ENCODE assay signal across 13 cellular contexts in genomic region chr16:84588991-84589390, GRCh38. TPM values are rescaled to one million over a fixed set of nuclear protein-coding genes. Genes with fewer than 3 reads are reported as not detected.
DNase-seq lines count a peak whose midpoint lies in the region; ATAC-seq and TF ChIP-seq lines count a peak whose summit lies in the region.
"Had no signal": no experiment of that assay in that cellular context is flagged by ENCODE, and none has a peak within 500 bp of the region (broad histone marks: within the 10 kb centered on the region; RNA-seq: fewer than 3 reads in every experiment).

No MANE protein-coding gene starts in this region.

- H3K4me3 Mint-ChIP-seq in activated CD4-positive, alpha-beta memory T cell treated with anti-CD3 and anti-CD28 coated beads for 36 hours, result no peak overlapping the region
- H3K4me3 Mint-ChIP-seq in activated CD4-positive, alpha-beta memory T cell treated with anti-CD3 and anti-CD28 coated beads, Interleukin-2, amount 10 ng/mL, durations not matched to agents 7 days and 5 days, result no peak overlapping the region
- H3K4me3 Mint-ChIP-seq in CD4-positive, alpha-beta T cell, result no peak overlapping the region
- no peak overlapping the region for H3K4me3 Mint-ChIP-seq in activated B cell treated with CpG ODN at 0.5 μM for 24 hours
- no peak overlapping the region for H3K4me3 Mint-ChIP-seq in stimulated activated memory B cell treated with anti-CD40 and anti-IgM and Interleukin-4, amounts not matched to agents 10 μg/mL and 1 μg/mL and 100 μg/mL, for 72 hours

- no peak for TF ChIP-seq CTCF in CD4-positive, alpha-beta T cell (IDR thresholded peaks at IDR 0.05)
- no peak for TF ChIP-seq CTCF in activated B cell treated with CpG ODN at 0.5 μM for 24 hours (IDR thresholded peaks at IDR 0.05)

- H3K27me3 Mint-ChIP-seq in activated CD4-positive, alpha-beta memory T cell treated with anti-CD3 and anti-CD28 coated beads for 36 hours, result no peaks in the 10 kb centered on the region
- H3K27me3 Mint-ChIP-seq in activated CD4-positive, alpha-beta memory T cell treated with anti-CD3 and anti-CD28 coated beads, Interleukin-2, amount 10 ng/mL, durations not matched to agents 7 days and 5 days, result no peaks in the 10 kb centered on the region
- no peaks in the 10 kb centered on the region for H3K27me3 Mint-ChIP-seq in CD4-positive, alpha-beta T cell
- no peaks in the 10 kb centered on the region for H3K27me3 Mint-ChIP-seq in activated B cell treated with CpG ODN at 0.5 μM for 24 hours
- no peaks in the 10 kb centered on the region for H3K27me3 Mint-ChIP-seq in stimulated activated memory B cell treated with anti-CD40 and anti-IgM and Interleukin-4, amounts not matched to agents 10 μg/mL and 1 μg/mL and 100 μg/mL, for 72 hours

- H3K27me3 ChIP-seq in CD4-positive, alpha-beta T cell (ENCODE audit: control insufficient read depth, insufficient read depth, low read length), result no peaks in the 10 kb centered on the region
- H3K27me3 ChIP-seq: BLaER1 had no signal

- H3K27ac Mint-ChIP-seq in activated CD4-positive, alpha-beta memory T cell treated with anti-CD3 and anti-CD28 coated beads for 36 hours, result peak overlapping the region; percentile 18
- H3K27ac Mint-ChIP-seq in activated CD4-positive, alpha-beta memory T cell treated with anti-CD3 and anti-CD28 coated beads, Interleukin-2, amount 10 ng/mL, durations not matched to agents 7 days and 5 days, result no peak overlapping the region
- H3K27ac Mint-ChIP-seq in CD4-positive, alpha-beta T cell, result peak overlapping the region; percentile 27
- H3K27ac Mint-ChIP-seq in activated B cell treated with CpG ODN at 0.5 μM for 24 hours, result peak overlapping the region; percentile 12
- peak overlapping the region; percentile 87 for H3K27ac Mint-ChIP-seq in stimulated activated memory B cell treated with anti-CD40 and anti-IgM and Interleukin-4, amounts not matched to agents 10 μg/mL and 1 μg/mL and 100 μg/mL, for 72 hours

- H3K9me3 ChIP-seq in CD4-positive, alpha-beta T cell (ENCODE audit: control insufficient read depth, low read length), result no peaks in the 10 kb centered on the region
- H3K9me3 ChIP-seq: BLaER1 had no signal

- no peak for DNase-seq in activated CD4-positive, alpha-beta memory T cell treated with anti-CD3 and anti-CD28 coated beads for 36 hours
- DNase-seq in activated CD4-positive, alpha-beta memory T cell treated with anti-CD3 and anti-CD28 coated beads, Interleukin-2, amount 10 ng/mL, durations not matched to agents 7 days and 5 days, result no peak
- no peak for DNase-seq in CD4-positive, alpha-beta T cell
- no peak for DNase-seq in activated B cell treated with CpG ODN at 0.5 μM for 24 hours
- no peak for DNase-seq in islet precursor cell
- DNase-seq in NCI-H226, result no peak
- DNase-seq: DMS79, GM23248 had no signal

- CTCF ChIA-PET in activated CD4-positive, alpha-beta memory T cell treated with anti-CD3 and anti-CD28 coated beads for 36 hours (lab: Charles Lee), result interaction anchor here (1.0 to 1.2 kb wide), 2 partner anchors 11 to 34 kb away, joined by 3 read pairs; no protein-coding TSS in a partner anchor
- CTCF ChIA-PET in activated CD4-positive, alpha-beta memory T cell treated with anti-CD3 and anti-CD28 coated beads, Interleukin-2, amount 10 ng/mL, durations not matched to agents 7 days and 5 days (lab: Charles Lee), result interaction anchor here (1.1 kb wide), 1 partner anchor 11 kb away, joined by 3 read pairs; no protein-coding TSS in a partner anchor
- CTCF ChIA-PET in CD4-positive, alpha-beta T cell (lab: Charles Lee), result no interaction called here
- CTCF ChIA-PET in activated B cell treated with CpG ODN at 0.5 μM for 24 hours (lab: Charles Lee), result no interaction called here

- no peak overlapping the region for H3K27ac ChIP-seq in CD4-positive, alpha-beta T cell (ENCODE audit: low read depth, low read length)
- H3K27ac ChIP-seq: 22Rv1, BLaER1, GM23248 had no signal

- peaks cover 39% of the 10 kb centered on the region for H3K4me1 Mint-ChIP-seq in activated CD4-positive, alpha-beta memory T cell treated with anti-CD3 and anti-CD28 coated beads for 36 hours (ENCODE audit: low read depth)
- peaks cover 60% of the 10 kb centered on the region for H3K4me1 Mint-ChIP-seq in activated CD4-positive, alpha-beta memory T cell treated with anti-CD3 and anti-CD28 coated beads, Interleukin-2, amount 10 ng/mL, durations not matched to agents 7 days and 5 days
- peaks cover 48% of the 10 kb centered on the region for H3K4me1 Mint-ChIP-seq in CD4-positive, alpha-beta T cell (ENCODE audit: low read depth)
- peaks cover 70% of the 10 kb centered on the region for H3K4me1 Mint-ChIP-seq in activated B cell treated with CpG ODN at 0.5 μM for 24 hours
- H3K4me1 Mint-ChIP-seq in stimulated activated memory B cell treated with anti-CD40 and anti-IgM and Interleukin-4, amounts not matched to agents 10 μg/mL and 1 μg/mL and 100 μg/mL, for 72 hours, result peaks cover 65% of the 10 kb centered on the region

- intact Hi-C loops in activated CD4-positive, alpha-beta memory T cell treated with anti-CD3 and anti-CD28 coated beads for 36 hours (cut with micrococcal nuclease), result no loop called here
- intact Hi-C loops in CD4-positive, alpha-beta T cell (cut with DNase I, micrococcal nuclease), result no loop called here
- intact Hi-C loops in activated B cell treated with CpG ODN at 0.5 μM for 24 hours (cut with micrococcal nuclease), result no loop called here

- H3K36me3 Mint-ChIP-seq in activated CD4-positive, alpha-beta memory T cell treated with anti-CD3 and anti-CD28 coated beads for 36 hours, result peaks cover 35% of the 10 kb centered on the region
- peaks cover 82% of the 10 kb centered on the region for H3K36me3 Mint-ChIP-seq in activated CD4-positive, alpha-beta memory T cell treated with anti-CD3 and anti-CD28 coated beads, Interleukin-2, amount 10 ng/mL, durations not matched to agents 7 days and 5 days (ENCODE audit: low read depth)
- peaks cover 83% of the 10 kb centered on the region for H3K36me3 Mint-ChIP-seq in CD4-positive, alpha-beta T cell (ENCODE audit: low read depth)
- peaks cover 63% of the 10 kb centered on the region for H3K36me3 Mint-ChIP-seq in activated B cell treated with CpG ODN at 0.5 μM for 24 hours (ENCODE audit: low read depth)
- peaks cover 56% of the 10 kb centered on the region for H3K36me3 Mint-ChIP-seq in stimulated activated memory B cell treated with anti-CD40 and anti-IgM and Interleukin-4, amounts not matched to agents 10 μg/mL and 1 μg/mL and 100 μg/mL, for 72 hours

- POLR2A ChIA-PET in activated CD4-positive, alpha-beta memory T cell treated with anti-CD3 and anti-CD28 coated beads for 36 hours (lab: Charles Lee), result no interaction called here
- POLR2A ChIA-PET in activated CD4-positive, alpha-beta memory T cell treated with anti-CD3 and anti-CD28 coated beads, Interleukin-2, amount 10 ng/mL, durations not matched to agents 7 days and 5 days (lab: Charles Lee), result interaction anchor here (0.7 to 1.7 kb wide), 6 partner anchors 9 to 73 kb away, joined by 3 to 4 read pairs (median 3); no protein-coding TSS in a partner anchor
- POLR2A ChIA-PET in CD4-positive, alpha-beta T cell (lab: Charles Lee), result interaction anchor here (1.5 kb wide), 1 partner anchor 11 kb away, joined by 3 read pairs; no protein-coding TSS in a partner anchor
- POLR2A ChIA-PET in activated B cell treated with CpG ODN at 0.5 μM for 24 hours (lab: Charles Lee), result interaction anchor here (1.0 to 6.5 kb wide), 3 partner anchors 17 to 28 kb away, joined by 3 to 45 read pairs (median 4); no protein-coding TSS in a partner anchor

- H3K9me3 Mint-ChIP-seq in activated CD4-positive, alpha-beta memory T cell treated with anti-CD3 and anti-CD28 coated beads for 36 hours, result no peaks in the 10 kb centered on the region
- no peaks in the 10 kb centered on the region for H3K9me3 Mint-ChIP-seq in activated CD4-positive, alpha-beta memory T cell treated with anti-CD3 and anti-CD28 coated beads, Interleukin-2, amount 10 ng/mL, durations not matched to agents 7 days and 5 days
- H3K9me3 Mint-ChIP-seq in CD4-positive, alpha-beta T cell, result no peaks in the 10 kb centered on the region
- H3K9me3 Mint-ChIP-seq in activated B cell treated with CpG ODN at 0.5 μM for 24 hours, result no peaks in the 10 kb centered on the region
- H3K9me3 Mint-ChIP-seq in stimulated activated memory B cell treated with anti-CD40 and anti-IgM and Interleukin-4, amounts not matched to agents 10 μg/mL and 1 μg/mL and 100 μg/mL, for 72 hours, result no peaks in the 10 kb centered on the region

- no peak for ATAC-seq in CD4-positive, alpha-beta T cell (ENCODE audit: poor library complexity)
- no peak for ATAC-seq in activated B cell treated with CpG ODN at 0.5 μM for 24 hours (ENCODE audit: low read depth)
- no peak for ATAC-seq in stimulated activated memory B cell treated with anti-CD40 and anti-IgM and Interleukin-4, amounts not matched to agents 10 μg/mL and 1 μg/mL and 100 μg/mL, for 72 hours
- ATAC-seq: GM12878, HCT116 had no signal

RNA-seq across cellular contexts. Expression of gene COTL1, which starts 28.9 kb away (rescaled TPM):
- 100 to 1,000 TPM; 358 to 364 TPM for total RNA-seq in activated CD4-positive, alpha-beta memory T cell treated with anti-CD3 and anti-CD28 coated beads for 36 hours
- 100 to 1,000 TPM; 676 to 689 TPM for total RNA-seq in activated CD4-positive, alpha-beta memory T cell treated with anti-CD3 and anti-CD28 coated beads, Interleukin-2, amount 10 ng/mL, durations not matched to agents 7 days and 5 days
- 100 to 1,000 TPM; 179 to 181 TPM for total RNA-seq in CD4-positive, alpha-beta T cell
- total RNA-seq in activated B cell treated with CpG ODN at 0.5 μM for 24 hours, result 487 and 525 TPM in 2 replicates

RNA-seq across cellular contexts. Expression of gene KLHL36, which starts 59.3 kb away (rescaled TPM):
- total RNA-seq in activated CD4-positive, alpha-beta memory T cell treated with anti-CD3 and anti-CD28 coated beads for 36 hours, result 10 to 100 TPM; 56.1 to 56.8 TPM
- 10 to 100 TPM; 45.7 to 49.0 TPM for total RNA-seq in activated CD4-positive, alpha-beta memory T cell treated with anti-CD3 and anti-CD28 coated beads, Interleukin-2, amount 10 ng/mL, durations not matched to agents 7 days and 5 days
- 10 to 100 TPM; 76.6 to 78.6 TPM for total RNA-seq in CD4-positive, alpha-beta T cell
- total RNA-seq in activated B cell treated with CpG ODN at 0.5 μM for 24 hours, result 62.6 and 72.7 TPM in 2 replicates

Comparison
In these comparisons a context has a peak if more than half of its experiments do, and no peak if none do; other contexts are left out.
1. CTCF ChIA-PET loops: an anchor here in activated CD4-positive, alpha-beta memory T cell treated with anti-CD3 and anti-CD28 coated beads for 36 hours (1.0 to 1.2 kb wide) and activated CD4-positive, alpha-beta memory T cell treated with anti-CD3 and anti-CD28 coated beads, Interleukin-2, amount 10 ng/mL, durations not matched to agents 7 days and 5 days (1.1 kb wide); none called in CD4-positive, alpha-beta T cell and activated B cell treated with CpG ODN at 0.5 μM for 24 hours.